28 cellular contexts compared by ENCODE assay signal in the genomic region with DNA sequence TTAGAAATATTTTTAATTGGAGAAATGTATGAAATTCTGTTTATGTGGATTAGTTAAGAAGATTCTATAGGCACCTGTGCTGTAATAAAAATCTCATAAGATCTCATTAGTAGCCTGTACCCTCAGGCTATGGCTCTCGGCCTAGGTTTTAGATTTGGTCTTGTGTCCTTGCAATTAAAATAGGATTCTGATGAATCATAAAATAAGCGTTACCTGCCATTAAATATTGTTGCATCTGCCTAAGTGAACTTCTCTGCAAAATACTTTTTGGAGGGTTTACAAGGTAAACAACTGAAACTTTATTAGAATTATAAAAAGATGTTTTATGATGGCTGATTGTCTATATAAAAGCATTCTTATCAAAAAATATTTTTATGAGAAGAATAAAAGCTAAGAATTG.
"Had no signal": no experiment of that assay in that cellular context is flagged by ENCODE, and none has a peak within 500 bp of the region (broad histone marks: within the 10 kb centered on the region; RNA-seq: fewer than 3 reads in every experiment).

No MANE protein-coding gene starts in this region.

- H3K27me3 Mint-ChIP-seq: progenitor cell of endocrine pancreas; stimulated activated naive B cell treated with anti-CD40 and anti-IgM and Interleukin-4, amounts not matched to agents 10 μg/mL and 1 μg/mL and 100 μg/mL, for 72 hours; stimulated activated naive CD8-positive, alpha-beta T cell treated with anti-CD3 and anti-CD28 coated beads, Interleukin-15, Interleukin-2, amounts not matched to agents 100 ng/mL and 50 ng/mL, for 24 hours had no signal

- H3K4me3 ChIP-seq: neural progenitor cell, ovary, psoas muscle, right lobe of liver, sigmoid colon, stomach, thoracic aorta, thyroid gland, tibial nerve, upper lobe of left lung, vagina had no signal

- H3K4me3 Mint-ChIP-seq: natural killer cell; nephron; neural progenitor cell; stimulated activated effector memory CD8-positive, alpha-beta T cell treated with anti-CD3 and anti-CD28 coated beads, Interleukin-12 subunit alpha, Interleukin-12 subunit beta, amount 100 ng/mL, for 72 hours; stimulated activated naive B cell treated with anti-CD40 and anti-IgM and Interleukin-4, amounts not matched to agents 10 μg/mL and 1 μg/mL and 100 μg/mL, for 72 hours; stimulated activated naive CD8-positive, alpha-beta T cell treated with anti-CD3 and anti-CD28 coated beads, Interleukin-15, Interleukin-2, amounts not matched to agents 100 ng/mL and 50 ng/mL, for 24 hours had no signal

- H3K27me3 ChIP-seq: neural progenitor cell, ovary, right lobe of liver, sigmoid colon, stomach, thyroid gland, tibial nerve, upper lobe of left lung, vagina had no signal

- H3K27ac ChIP-seq: neural progenitor cell, ovary, parathyroid adenoma, psoas muscle, right lobe of liver, sigmoid colon, stomach, thoracic aorta, thyroid gland, tibial nerve, upper lobe of left lung, vagina had no signal

- H3K9me3 ChIP-seq: ovary, psoas muscle, right lobe of liver, sigmoid colon, stomach, thoracic aorta, thyroid gland, tibial nerve, upper lobe of left lung, vagina had no signal

- H3K9ac ChIP-seq: neural progenitor cell, parathyroid adenoma had no signal

- H3K9me3 Mint-ChIP-seq: nephron; neural progenitor cell; stimulated activated naive B cell treated with anti-CD40 and anti-IgM and Interleukin-4, amounts not matched to agents 10 μg/mL and 1 μg/mL and 100 μg/mL, for 72 hours; stimulated activated naive CD8-positive, alpha-beta T cell treated with anti-CD3 and anti-CD28 coated beads, Interleukin-15, Interleukin-2, amounts not matched to agents 100 ng/mL and 50 ng/mL, for 24 hours had no signal

- DNase-seq: natural killer cell; occipital lobe; ovary; posterior cingulate gyrus; psoas muscle; right cardiac atrium; right lobe of liver; sigmoid colon; small intestine; stimulated activated CD4-positive, alpha-beta T cell treated with anti-CD3 and anti-CD28 coated beads, Interleukin-15, amount 100 ng/mL, for 24 hours; stimulated activated CD4-positive, alpha-beta T cell treated with anti-CD3 and anti-CD28 coated beads, Interleukin-2, amount 100 ng/mL, for 24 hours; stimulated activated CD4-positive, alpha-beta T cell treated with anti-CD3 and anti-CD28 coated beads, Interleukin-2, amount 100 ng/mL, for 48 hours; stimulated activated CD4-positive, alpha-beta T cell treated with anti-CD3 and anti-CD28 coated beads, Interleukin-4, amount 100 ng/mL, for 24 hours; stimulated activated naive B cell treated with anti-CD40 and anti-IgM and Interleukin-4, amounts not matched to agents 10 μg/mL and 1 μg/mL and 100 μg/mL, for 72 hours; stimulated activated naive CD4-positive, alpha-beta T cell treated with Interleukin-2 at 50 U/mL for 16 hours; stomach; thyroid gland; trophoblast cell; upper lobe of left lung had no signal

- H3K79me2 ChIP-seq: parathyroid adenoma had no signal

- H3K36me3 Mint-ChIP-seq: natural killer cell; neural progenitor cell; stimulated activated effector memory CD8-positive, alpha-beta T cell treated with anti-CD3 and anti-CD28 coated beads, Interleukin-12 subunit alpha, Interleukin-12 subunit beta, amount 100 ng/mL, for 72 hours; stimulated activated naive B cell treated with anti-CD40 and anti-IgM and Interleukin-4, amounts not matched to agents 10 μg/mL and 1 μg/mL and 100 μg/mL, for 72 hours had no signal

- H3K36me3 ChIP-seq: neural progenitor cell, ovary, right lobe of liver, sigmoid colon, stomach, thoracic aorta, thyroid gland, tibial nerve, upper lobe of left lung, vagina had no signal

- ATAC-seq: natural killer cell; psoas muscle; right cardiac atrium; right lobe of liver; stimulated activated effector memory CD8-positive, alpha-beta T cell treated with anti-CD3 and anti-CD28 coated beads, Interleukin-12 subunit alpha, Interleukin-12 subunit beta, amount 100 ng/mL, for 72 hours; stimulated activated naive B cell treated with anti-CD40 and anti-IgM and Interleukin-4, amounts not matched to agents 10 μg/mL and 1 μg/mL and 100 μg/mL, for 72 hours had no signal

- H3K27ac Mint-ChIP-seq: natural killer cell; nephron; neural progenitor cell; progenitor cell of endocrine pancreas; stimulated activated effector memory CD8-positive, alpha-beta T cell treated with anti-CD3 and anti-CD28 coated beads, Interleukin-12 subunit alpha, Interleukin-12 subunit beta, amount 100 ng/mL, for 72 hours; stimulated activated naive B cell treated with anti-CD40 and anti-IgM and Interleukin-4, amounts not matched to agents 10 μg/mL and 1 μg/mL and 100 μg/mL, for 72 hours; stimulated activated naive CD8-positive, alpha-beta T cell treated with anti-CD3 and anti-CD28 coated beads, Interleukin-15, Interleukin-2, amounts not matched to agents 100 ng/mL and 50 ng/mL, for 24 hours had no signal

- H3K4me2 ChIP-seq: neural progenitor cell had no signal

- H2AFZ ChIP-seq: neural progenitor cell, parathyroid adenoma had no signal

- H3K4me1 ChIP-seq: parathyroid adenoma, psoas muscle, right lobe of liver, sigmoid colon, stomach, thyroid gland, tibial nerve, upper lobe of left lung, vagina had no signal

- H3K4me1 Mint-ChIP-seq: natural killer cell; nephron; neural progenitor cell; stimulated activated effector memory CD8-positive, alpha-beta T cell treated with anti-CD3 and anti-CD28 coated beads, Interleukin-12 subunit alpha, Interleukin-12 subunit beta, amount 100 ng/mL, for 72 hours; stimulated activated naive B cell treated with anti-CD40 and anti-IgM and Interleukin-4, amounts not matched to agents 10 μg/mL and 1 μg/mL and 100 μg/mL, for 72 hours had no signal
